ENCODE assay signal across 11 cellular contexts in genomic region chr6:101397199-101397598, GRCh38. TPM values are rescaled to one million over a fixed set of nuclear protein-coding genes. Genes with fewer than 3 reads are reported as not detected.
DNase-seq lines count a peak whose midpoint lies in the region; ATAC-seq, FAIRE-seq and TF ChIP-seq lines count a peak whose summit lies in the region.
"Had no signal": no experiment of that assay in that cellular context is flagged by ENCODE, and none has a peak within 500 bp of the region (broad histone marks: within the 10 kb centered on the region; RNA-seq: fewer than 3 reads in every experiment).

No MANE protein-coding gene starts in this region.

- no peak overlapping the region for H3K4me2 ChIP-seq in OCI-LY7 (ENCODE audit: low read length)

- 4 to 11% methylated on average over 4 of the region's 4 CpGs for WGBS in heart right ventricle, 2 donors
- WGBS in adrenal gland, 4 donors: 15 to 25% (median 23%) methylated on average over 4 of the region's 4 CpGs

- intact Hi-C loops in OCI-LY7 (cut with micrococcal nuclease; ENCODE audit: unreplicated experiment): no loop called here
- intact Hi-C loops in heart right ventricle (cut with DNase I): no loop called here
- intact Hi-C loops in adrenal gland (cut with DNase I): no loop called here

- H3K4me1 ChIP-seq in OCI-LY7 (ENCODE audit: insufficient read depth, low read length, poor library complexity, severe bottlenecking): no peaks in the 10 kb centered on the region
- H3K4me1 ChIP-seq in heart right ventricle: peaks cover 0 to 18% (median 0%) of the 10 kb centered on the region in 9 donors
- H3K4me1 ChIP-seq in adrenal gland (replicated peaks in 1 of 2): no peaks in the 10 kb centered on the region

- H4K20me1 ChIP-seq in OCI-LY7 (ENCODE audit: insufficient read depth, low read length): no peaks in the 10 kb centered on the region

- no peaks in the 10 kb centered on the region for H3K9me2 ChIP-seq in OCI-LY7 (ENCODE audit: insufficient read depth, low read length)

- ATAC-seq in HG02759 (IDR thresholded peaks at IDR 0.05; ENCODE audit: unreplicated experiment): no peak
- ATAC-seq in heart right ventricle: no peak
- no peak for ATAC-seq in HG03135 (IDR thresholded peaks at IDR 0.05; ENCODE audit: unreplicated experiment)
- ATAC-seq: effector memory CD8-positive, alpha-beta T cell; left cardiac atrium had no signal

- no peak for TF ChIP-seq POLR2A in adrenal gland (IDR thresholded peaks at IDR 0.05)

- no peak overlapping the region for H2AFZ ChIP-seq in OCI-LY7 (ENCODE audit: low read length)

- CTCF ChIA-PET in OCI-LY7 (lab: Charles Lee; ENCODE audit: unreplicated experiment): no interaction called here

- TF ChIP-seq CTCF in D721Med (IDR thresholded peaks at IDR 0.05; ENCODE audit: insufficient read depth, missing control alignments) (peak; percentile 62), OCI-LY7 (conservative IDR thresholded peaks at IDR 0.05; ENCODE audit: low read length) (peak; percentile 62), fibroblast of pulmonary artery (IDR thresholded peaks at IDR 0.05; ENCODE audit: low read length, missing control alignments) (peak; percentile 11), heart right ventricle (IDR thresholded peaks at IDR 0.05) (no peak), adrenal gland (IDR thresholded peaks at IDR 0.05) (no peak)

- H3K36me3 ChIP-seq in OCI-LY7 (ENCODE audit: insufficient read depth, low read length): no peaks in the 10 kb centered on the region
- H3K36me3 ChIP-seq in heart right ventricle: no peaks in the 10 kb centered on the region
- no peaks in the 10 kb centered on the region for H3K36me3 ChIP-seq in adrenal gland (replicated peaks in 1 of 2)

- peak; percentile 90 for FAIRE-seq in D721Med (lab: Jason Lieb, UNC)

- BruUV-seq in OCI-LY7 (replicated peaks; lab: Mats Ljungman, UMichigan): no TSS peak

- DNase-seq in D721Med (ENCODE audit: insufficient read length, low spot score) (peak; percentile 31), Kasumi-1 (lab: John Stamatoyannopoulos, UW) (peak; percentile 4 to 11), OCI-LY7 (ENCODE audit: low spot score) (peak; percentile 2), fibroblast of pulmonary artery (ENCODE audit: low read depth) (peak; percentile 43), heart right ventricle (no peak), adrenal gland (no peak)
- DNase-seq: effector memory CD8-positive, alpha-beta T cell had no signal

- H3K4me3 ChIP-seq in OCI-LY7 (ENCODE audit: low read depth, low read length, poor library complexity, severe bottlenecking) (no peak overlapping the region), fibroblast of pulmonary artery (replicated peaks; ENCODE audit: low read depth, low read length) (no peak overlapping the region), heart right ventricle (no peak overlapping the region), adrenal gland (no peak overlapping the region)
- H3K4me3 ChIP-seq: skin epidermis had no signal

- H3K27me3 ChIP-seq in heart right ventricle: peaks cover 8 to 87% (median 75%) of the 10 kb centered on the region in 7 donors
- peaks cover 24% of the 10 kb centered on the region for H3K27me3 ChIP-seq in adrenal gland

- POLR2A ChIA-PET in OCI-LY7 (lab: Charles Lee): no interaction called here

- H3K9me3 ChIP-seq in OCI-LY7 (ENCODE audit: low read length) (no peaks in the 10 kb centered on the region), heart right ventricle (no peaks in the 10 kb centered on the region), adrenal gland (replicated peaks in 1 of 3) (no peaks in the 10 kb centered on the region)

- H3K79me2 ChIP-seq in OCI-LY7 (ENCODE audit: insufficient read depth, low read depth, low read length): no peaks in the 10 kb centered on the region

- H3K27ac ChIP-seq in OCI-LY7 (ENCODE audit: low read depth, low read length, poor library complexity, severe bottlenecking) (no peak overlapping the region), heart right ventricle (no peak overlapping the region), adrenal gland (no peak overlapping the region)
- H3K27ac ChIP-seq: skin epidermis had no signal

RNA-seq across cellular contexts. Expression of gene GRIK2, which starts 3.7 kb away (rescaled TPM):
- not detected in 2 replicates for total RNA-seq in OCI-LY7 (2014; rRNA removed; shearing (Covaris generic))
- total RNA-seq in OCI-LY7 (2022): not detected in 2 replicates
- 1 to 10 TPM in 8 of 10 donors, under 1 TPM in 2; 0.21 to 7.0 (median 2.7) TPM for total RNA-seq in heart right ventricle
- 1 to 10 TPM in 1 of 2 donors, under 1 TPM in 1; 0.13 to 3.0 TPM for polyA plus RNA-seq in heart right ventricle
- 1 to 10 TPM in 4 of 8 donors, under 1 TPM in 4; 0.09 to 5.9 (median 1.0) TPM for total RNA-seq in adrenal gland
- 10 to 100 TPM in 1 of 3 donors, 1 to 10 TPM in 2; 2.1 to 10.6 (median 3.0) TPM for polyA plus RNA-seq in adrenal gland

Comparison
In these comparisons a context has a peak if more than half of its experiments do, and no peak if none do; other contexts are left out.
1. DNase-seq: peak in D721Med (single experiment), Kasumi-1 (2 of 2), OCI-LY7 (single experiment) and fibroblast of pulmonary artery (single experiment); none in heart right ventricle (0 of 2) and adrenal gland (0 of 7).
2. CTCF ChIP-seq: peak in D721Med (single experiment), OCI-LY7 (single experiment) and fibroblast of pulmonary artery (single experiment); none in heart right ventricle (0 of 9) and adrenal gland (0 of 6).